In the genomic region with DNA sequence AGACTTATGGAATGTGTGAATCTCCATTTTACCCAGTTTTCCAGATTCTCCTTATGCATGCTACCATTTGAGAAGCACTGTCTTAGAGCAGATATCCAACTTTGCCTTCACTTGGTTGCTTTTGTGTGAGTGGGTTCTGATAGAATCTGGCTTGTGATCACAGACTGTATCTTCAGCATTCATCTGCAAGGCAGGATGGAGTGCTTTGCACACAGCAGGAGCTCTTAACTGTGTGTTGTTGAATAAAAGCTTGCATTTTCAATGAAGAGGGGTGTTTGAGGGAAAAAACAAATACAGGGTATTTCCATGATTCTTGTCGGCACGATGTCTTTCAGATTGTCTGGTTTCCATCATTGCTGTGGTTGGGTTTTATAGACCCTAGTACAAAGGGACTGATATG, we compare ENCODE assay signal across 26 cellular contexts.
"Had no signal": no experiment of that assay in that cellular context is flagged by ENCODE, and none has a peak within 500 bp of the region (broad histone marks: within the 10 kb centered on the region; RNA-seq: fewer than 3 reads in every experiment).

No MANE protein-coding gene starts in this region.

- H3K4me1 ChIP-seq: thyroid gland had no signal

- H3K27ac ChIP-seq: dorsolateral prefrontal cortex, epithelial cell of prostate, gastrocnemius medialis, ovary, psoas muscle, sigmoid colon, thyroid gland, vagina had no signal

- H3K4me3 ChIP-seq: dorsolateral prefrontal cortex, gastrocnemius medialis, lung, mucosa of descending colon, ovary, psoas muscle, sigmoid colon, thyroid gland, vagina had no signal

- H3K36me3 Mint-ChIP-seq: natural killer cell treated with Interleukin-12 subunit alpha and Interleukin-12 subunit beta and Interleukin-15 and Interleukin-18, amount 100 ng/mL, for 72 hours had no signal

- ATAC-seq: esophagus mucosa; gastrocnemius medialis; left lobe of liver; mucosa of descending colon; natural killer cell treated with Interleukin-12 subunit alpha and Interleukin-12 subunit beta and Interleukin-15 and Interleukin-18, amount 100 ng/mL, for 72 hours; psoas muscle; right cardiac atrium; stimulated activated naive CD8-positive, alpha-beta T cell treated with anti-CD3 and anti-CD28 coated beads, Interleukin-15, amount 100 ng/mL, for 72 hours had no signal

- H3K9me3 ChIP-seq: gastrocnemius medialis, mucosa of descending colon, ovary, psoas muscle, sigmoid colon, thyroid gland, vagina had no signal

- DNase-seq: dorsolateral prefrontal cortex; effector CD4-positive, alpha-beta T cell; foreskin fibroblast; gastrocnemius medialis; head of caudate nucleus; kidney; mucosa of descending colon; naive B cell; occipital lobe; ovary; posterior cingulate gyrus; psoas muscle; right cardiac atrium; sigmoid colon; stimulated activated naive CD4-positive, alpha-beta T cell; stimulated activated naive CD8-positive, alpha-beta T cell treated with anti-CD3 and anti-CD28 coated beads, Interleukin-15, amount 100 ng/mL, for 72 hours; thyroid gland; trophoblast cell had no signal

- H3K4me3 Mint-ChIP-seq: memory B cell; natural killer cell treated with Interleukin-12 subunit alpha and Interleukin-12 subunit beta and Interleukin-15 and Interleukin-18, amount 100 ng/mL, for 72 hours; neural crest cell; stimulated activated naive CD8-positive, alpha-beta T cell treated with anti-CD3 and anti-CD28 coated beads, Interleukin-15, amount 100 ng/mL, for 72 hours had no signal

- H3K27ac Mint-ChIP-seq: memory B cell; naive B cell; natural killer cell treated with Interleukin-12 subunit alpha and Interleukin-12 subunit beta and Interleukin-15 and Interleukin-18, amount 100 ng/mL, for 72 hours; stimulated activated naive CD8-positive, alpha-beta T cell treated with anti-CD3 and anti-CD28 coated beads, Interleukin-15, amount 100 ng/mL, for 72 hours had no signal

- H3K27me3 Mint-ChIP-seq: memory B cell; naive B cell; natural killer cell treated with Interleukin-12 subunit alpha and Interleukin-12 subunit beta and Interleukin-15 and Interleukin-18, amount 100 ng/mL, for 72 hours; stimulated activated naive CD8-positive, alpha-beta T cell treated with anti-CD3 and anti-CD28 coated beads, Interleukin-15, amount 100 ng/mL, for 72 hours had no signal

- H3K36me3 ChIP-seq: gastrocnemius medialis, ovary, sigmoid colon, thyroid gland, vagina had no signal

- H3K9me3 Mint-ChIP-seq: memory B cell; naive B cell; natural killer cell treated with Interleukin-12 subunit alpha and Interleukin-12 subunit beta and Interleukin-15 and Interleukin-18, amount 100 ng/mL, for 72 hours; neural crest cell; stimulated activated naive CD8-positive, alpha-beta T cell treated with anti-CD3 and anti-CD28 coated beads, Interleukin-15, amount 100 ng/mL, for 72 hours had no signal

- H3K27me3 ChIP-seq: dorsolateral prefrontal cortex, gastrocnemius medialis, ovary, sigmoid colon, thyroid gland, vagina had no signal
